ENCODE assay signal across 22 cellular contexts in the genomic region with DNA sequence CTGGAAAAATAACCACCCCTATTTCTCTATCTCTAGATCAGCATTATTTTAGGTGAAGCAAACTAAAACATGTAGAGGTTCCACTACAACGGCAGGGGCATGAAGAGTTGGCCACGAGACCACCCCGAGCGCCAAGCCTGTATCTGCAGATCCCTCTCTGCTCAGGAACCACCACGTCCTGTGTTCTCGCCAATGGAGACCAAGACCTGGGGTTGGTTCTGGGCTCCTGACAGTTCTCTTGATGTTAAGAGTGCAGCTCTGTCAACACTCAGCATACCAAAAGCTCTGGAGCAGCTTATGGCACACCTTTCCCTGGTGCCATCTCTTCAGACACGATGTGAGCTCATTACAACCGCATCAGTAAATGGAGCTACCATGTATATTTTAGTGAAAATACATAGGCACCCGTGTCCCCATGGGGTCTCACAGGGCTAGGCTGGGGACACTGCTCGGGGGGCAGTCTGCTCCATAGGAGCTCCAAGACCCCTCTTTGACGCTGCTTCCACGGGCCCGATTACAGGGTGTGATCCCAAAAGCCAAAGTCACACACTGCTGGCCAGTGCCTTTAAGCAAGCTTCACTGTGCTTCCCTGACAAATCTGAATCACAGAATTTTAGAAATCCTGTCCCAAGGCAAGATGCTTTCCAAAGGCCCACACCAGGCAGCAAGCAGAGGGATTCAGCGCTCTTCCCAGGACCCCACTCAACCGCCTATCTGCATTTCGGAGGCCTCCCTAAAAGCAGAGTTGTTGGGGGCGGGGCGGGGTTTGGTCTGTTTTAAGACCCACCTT.
A peak's percentile ranks its signal among the peaks of the same experiment; 100 is the strongest.
DNase-seq lines count a peak whose midpoint lies in the region; ATAC-seq, FAIRE-seq and TF ChIP-seq lines count a peak whose summit lies in the region.
"Had no signal": no experiment of that assay in that cellular context is flagged by ENCODE, and none has a peak within 500 bp of the region (broad histone marks: within the 10 kb centered on the region; RNA-seq: fewer than 3 reads in every experiment).

No MANE protein-coding gene starts in this region.

- H3K4me3 ChIP-seq in CD8-positive, alpha-beta T cell (ENCODE audit: low read depth, low read length), result no peak overlapping the region
- H3K4me3 ChIP-seq in K562 (no peak overlapping the region), neuronal stem cell (ENCODE audit: low read length in 2 of 2) (no peak overlapping the region), HAP-1 (no peak overlapping the region)
- H3K4me3 ChIP-seq: GM23248, left lung, vagina had no signal

- POLR2A ChIA-PET in CD8-positive, alpha-beta T cell (lab: Charles Lee), result interaction anchor here (0.8 to 2.0 kb wide), 3 partner anchors 11 to 69 kb away, joined by 3 to 4 read pairs (median 3); no protein-coding TSS in a partner anchor
- POLR2A ChIA-PET in K562 (lab: Yijun Ruan, JAX), result interaction anchor here (0.6 to 1.2 kb wide), 6 partner anchors 9 to 329 kb away, joined by 3 to 8 read pairs (median 4); no protein-coding TSS in a partner anchor

- no peaks in the 10 kb centered on the region for H3K79me2 ChIP-seq in K562 (ENCODE audit: control insufficient read depth, insufficient read depth, low read length)

- H3K4me1 ChIP-seq in CD8-positive, alpha-beta T cell (ENCODE audit: insufficient read depth, low read length), result peaks cover 12% of the 10 kb centered on the region
- H3K4me1 ChIP-seq in K562 (replicated peaks in 1 of 2; ENCODE audit: control insufficient read depth in 2 of 2, insufficient read depth in 2 of 2, low read length in 2 of 2) (no peaks in the 10 kb centered on the region), neuronal stem cell (ENCODE audit: control insufficient read depth in 2 of 2, insufficient read depth in 1 of 2, low read depth in 1 of 2, low read length in 2 of 2) (peaks cover 15 to 21% of the 10 kb centered on the region in 2 donors), HAP-1 (peaks cover 15% of the 10 kb centered on the region)

- no peak for ATAC-seq in CD8-positive, alpha-beta T cell
- no peak for ATAC-seq in K562
- ATAC-seq: left lung, right cardiac atrium, Right ventricle myocardium inferior had no signal

- no peak overlapping the region for H3K14ac ChIP-seq in neuronal stem cell (ENCODE audit: low read length)

- H3K27me3 Mint-ChIP-seq in activated T-cell treated with anti-CD3 and anti-CD28 coated beads, Interleukin-2, amount 50 U/mL, for 24 hours, result no peaks in the 10 kb centered on the region
- H3K27me3 Mint-ChIP-seq in CD8-positive, alpha-beta T cell (ENCODE audit: low read depth), result no peaks in the 10 kb centered on the region
- H3K27me3 Mint-ChIP-seq: activated CD4-positive, alpha-beta T cell treated with anti-CD3 and anti-CD28 coated beads, Interleukin-2, amount 10 ng/mL, durations not matched to agents 7 days and 5 days; activated naive CD8-positive, alpha-beta T cell treated with anti-CD3 and anti-CD28 coated beads for 36 hours had no signal

- no peak overlapping the region for H2BK15ac ChIP-seq in neuronal stem cell (ENCODE audit: low read length)

- H3K4me1 Mint-ChIP-seq in activated T-cell treated with anti-CD3 and anti-CD28 coated beads, Interleukin-2, amount 50 U/mL, for 24 hours (ENCODE audit: low read depth), result peaks cover 20% of the 10 kb centered on the region
- H3K4me1 Mint-ChIP-seq in CD8-positive, alpha-beta T cell (ENCODE audit: low read depth), result peaks cover 24% of the 10 kb centered on the region

- H2AFZ ChIP-seq in K562 (ENCODE audit: low read depth, low read length) (no peak overlapping the region), neuronal stem cell (ENCODE audit: low read length) (no peak overlapping the region)
- H2AFZ ChIP-seq: GM23248 had no signal

- H3K9ac ChIP-seq in K562 (ENCODE audit: insufficient read depth in 1 of 2, low read depth in 2 of 2, low read length in 2 of 2) (no peak overlapping the region), neuronal stem cell (ENCODE audit: low read depth, low read length, poor library complexity) (no peak overlapping the region)
- H3K9ac ChIP-seq: GM23248 had no signal

- no peaks in the 10 kb centered on the region for H3K9me3 ChIP-seq in CD8-positive, alpha-beta T cell (ENCODE audit: low read length)
- H3K9me3 ChIP-seq in K562 (replicated peaks; ENCODE audit: control insufficient read depth, insufficient read depth, low read depth, low read length) (no peaks in the 10 kb centered on the region), neuronal stem cell (replicated peaks in 1 of 2; ENCODE audit: control insufficient read depth in 2 of 2, insufficient read depth in 1 of 2, low read depth in 1 of 2, low read length in 2 of 2) (peaks cover 0 to 3% of the 10 kb centered on the region in 2 donors), HAP-1 (no peaks in the 10 kb centered on the region)
- H3K9me3 ChIP-seq: left lung, vagina had no signal

- no peak overlapping the region for H3K27ac ChIP-seq in CD8-positive, alpha-beta T cell (ENCODE audit: low read depth, low read length)
- H3K27ac ChIP-seq in K562 (ENCODE audit: extremely low read depth, low read depth, low read length) (no peak overlapping the region), neuronal stem cell (replicated peaks; ENCODE audit: low read length) (no peak overlapping the region)
- H3K27ac ChIP-seq: GM23248, vagina had no signal

- no peak overlapping the region for H4K8ac ChIP-seq in neuronal stem cell (ENCODE audit: low read depth, low read length)

- H3K79me1 ChIP-seq in neuronal stem cell (ENCODE audit: low read depth, low read length), result no peaks in the 10 kb centered on the region

- no peak for TF ChIP-seq POLR2A in K562 (conservative IDR thresholded peaks at IDR 0.05)

- H3K36me3 ChIP-seq in CD8-positive, alpha-beta T cell (ENCODE audit: insufficient read depth, low read length), result peaks cover 47% of the 10 kb centered on the region
- H3K36me3 ChIP-seq in K562 (ENCODE audit: control insufficient read depth, insufficient read depth, low read length) (peaks cover 71% of the 10 kb centered on the region; the same call in 2 of the 3 replicates), neuronal stem cell (replicated peaks in 1 of 2; ENCODE audit: control insufficient read depth in 2 of 2, insufficient read depth in 2 of 2, low read length in 2 of 2) (peaks cover 36 to 91% of the 10 kb centered on the region in 2 donors), HAP-1 (replicated peaks) (peaks cover 29% of the 10 kb centered on the region)

- CTCF ChIA-PET in CD8-positive, alpha-beta T cell (lab: Charles Lee), result interaction anchor here (0.6 to 3.2 kb wide), 7 partner anchors 12 to 327 kb away, joined by 3 to 13 read pairs (median 4); no protein-coding TSS in a partner anchor
- CTCF ChIA-PET in K562 (lab: Yijun Ruan, JAX; ENCODE audit: low intra/inter-chr PET ratio), result interaction anchor here (0.6 kb wide), 1 partner anchor 68 kb away, joined by 3 read pairs; no protein-coding TSS in a partner anchor

- H2AK5ac ChIP-seq in neuronal stem cell (ENCODE audit: low read depth, low read length), result no peak overlapping the region

- no peak for TF ChIP-seq CTCF in CD8-positive, alpha-beta T cell (IDR thresholded peaks at IDR 0.05)
- TF ChIP-seq CTCF in K562 (IDR thresholded peaks at IDR 0.05 in 2 of 3, conservative IDR thresholded peaks at IDR 0.05 in 1 of 3; ENCODE audit: insufficient read depth in 2 of 3, low read depth in 1 of 3, low read length in 3 of 3), result no peak

- H4K91ac ChIP-seq in neuronal stem cell (ENCODE audit: low read depth, low read length, poor library complexity), result no peak overlapping the region

- H3K4me2 ChIP-seq in K562 (ENCODE audit: insufficient read depth, low read length) (no peak overlapping the region), neuronal stem cell (ENCODE audit: insufficient read depth, low read length, poor library complexity, severe bottlenecking) (no peak overlapping the region)

- H3K36me3 Mint-ChIP-seq in activated T-cell treated with anti-CD3 and anti-CD28 coated beads, Interleukin-2, amount 50 U/mL, for 24 hours (ENCODE audit: low read depth), result peaks cover 99% of the 10 kb centered on the region
- H3K36me3 Mint-ChIP-seq in CD8-positive, alpha-beta T cell, result peaks cover 91% of the 10 kb centered on the region

- no peak for TF ChIP-seq RAD21 in K562 (CRISPR knock-in tag; conservative IDR thresholded peaks at IDR 0.05 in 1 of 2, IDR thresholded peaks at IDR 0.05 in 1 of 2)

- DNase-seq in activated T-cell treated with anti-CD3 and anti-CD28 coated beads, Interleukin-2, amount 50 U/mL, for 24 hours, result no peak
- DNase-seq in activated T-cell treated with anti-CD3 and anti-CD28 coated beads for 4 hours (no peak), K562 (ENCODE audit: extremely low read depth in 1 of 4, low spot score in 3 of 4) (no peak), neuronal stem cell (ENCODE audit: low spot score) (no peak), RCC 7860 (ENCODE audit: low spot score) (no peak), T-helper 9 cell (no peak), HAP-1 (ENCODE audit: low spot score in 2 of 2) (no peak)
- no peak for DNase-seq in CD8-positive, alpha-beta T cell
- DNase-seq: activated CD4-positive, alpha-beta T cell treated with anti-CD3 and anti-CD28 coated beads, Interleukin-2, amount 10 ng/mL, durations not matched to agents 7 days and 5 days; activated naive CD8-positive, alpha-beta T cell treated with anti-CD3 and anti-CD28 coated beads for 36 hours; cortex of kidney; GM23248; left lung; MM.1S; NCI-H1436; NCI-H526; right cardiac atrium; SW 1271 had no signal

- no peak overlapping the region for H3K4ac ChIP-seq in neuronal stem cell (ENCODE audit: low read length)

- H4K20me1 ChIP-seq in K562 (replicated peaks; ENCODE audit: control insufficient read depth, insufficient read depth, low read length), result no peaks in the 10 kb centered on the region

- no peak overlapping the region for H3K4me3 Mint-ChIP-seq in activated T-cell treated with anti-CD3 and anti-CD28 coated beads, Interleukin-2, amount 50 U/mL, for 24 hours
- no peak overlapping the region for H3K4me3 Mint-ChIP-seq in CD8-positive, alpha-beta T cell
- H3K4me3 Mint-ChIP-seq: activated CD4-positive, alpha-beta T cell treated with anti-CD3 and anti-CD28 coated beads, Interleukin-2, amount 10 ng/mL, durations not matched to agents 7 days and 5 days; activated naive CD8-positive, alpha-beta T cell treated with anti-CD3 and anti-CD28 coated beads for 36 hours had no signal

- H2BK120ac ChIP-seq in neuronal stem cell (ENCODE audit: low read depth, low read length), result no peak overlapping the region

- in situ Hi-C loops in K562 (cut with MboI), result no loop called here
- in situ Hi-C loops in HAP-1 (cut with MboI; ENCODE audit: low sequenced_read_pairs), result no loop called here

- H3K18ac ChIP-seq in neuronal stem cell (ENCODE audit: low read length), result peak overlapping the region; percentile 18

- H3K27me3 ChIP-seq in CD8-positive, alpha-beta T cell (ENCODE audit: insufficient read depth, low read length), result no peaks in the 10 kb centered on the region
- H3K27me3 ChIP-seq in K562 (ENCODE audit: control insufficient read depth in 2 of 2, insufficient read depth in 2 of 2, low read length in 2 of 2) (no peaks in the 10 kb centered on the region), neuronal stem cell (ENCODE audit: control insufficient read depth in 3 of 3, insufficient read depth in 3 of 3, low read depth in 1 of 3, low read length in 3 of 3) (no peaks in the 10 kb centered on the region), HAP-1 (ENCODE audit: low read depth) (no peaks in the 10 kb centered on the region)
- H3K27me3 ChIP-seq: left lung, vagina had no signal

- no peaks in the 10 kb centered on the region for H3K9me1 ChIP-seq in K562 (ENCODE audit: control insufficient read depth, insufficient read depth, low read length)

- no peak for FAIRE-seq in K562 (lab: Jason Lieb, UNC)
- FAIRE-seq in RCC 7860 (lab: Jason Lieb, UNC), result no peak
- FAIRE-seq: A204.1, TTC549 had no signal

- no peak overlapping the region for H3K23ac ChIP-seq in neuronal stem cell (ENCODE audit: low read depth, low read length, poor library complexity)

- H3K9me3 Mint-ChIP-seq in activated T-cell treated with anti-CD3 and anti-CD28 coated beads, Interleukin-2, amount 50 U/mL, for 24 hours, result no peaks in the 10 kb centered on the region
- H3K9me3 Mint-ChIP-seq in CD8-positive, alpha-beta T cell, result no peaks in the 10 kb centered on the region
- H3K9me3 Mint-ChIP-seq: activated CD4-positive, alpha-beta T cell treated with anti-CD3 and anti-CD28 coated beads, Interleukin-2, amount 10 ng/mL, durations not matched to agents 7 days and 5 days; activated naive CD8-positive, alpha-beta T cell treated with anti-CD3 and anti-CD28 coated beads for 36 hours had no signal

- H2BK12ac ChIP-seq in neuronal stem cell (ENCODE audit: low read length), result no peak overlapping the region

- peak overlapping the region; percentile 81 for H3K27ac Mint-ChIP-seq in activated T-cell treated with anti-CD3 and anti-CD28 coated beads, Interleukin-2, amount 50 U/mL, for 24 hours
- H3K27ac Mint-ChIP-seq in CD8-positive, alpha-beta T cell, result peak overlapping the region; percentile 65

- 95% methylated on average over 18 of the region's 18 CpGs for WGBS in K562 (ENCODE audit: insufficient coverage, low coverage, missing lambda C conversion rate)
- WGBS in neuronal stem cell (ENCODE audit: extremely low coverage in 2 of 2, insufficient read length in 2 of 2, insufficient replicate concordance in 1 of 2), 2 donors, result no CpG with 5 or more reads among the region's 18 CpGs

- peak overlapping the region; percentile 25 for H2BK5ac ChIP-seq in neuronal stem cell (ENCODE audit: low read length)

- no TSS peak for BruUV-seq in K562 (replicated peaks; lab: Mats Ljungman, UMichigan)

- intact Hi-C loops in CD8-positive, alpha-beta T cell (cut with DNase I, micrococcal nuclease), result no loop called here
- intact Hi-C loops in K562 (cut with micrococcal nuclease), result no loop called here

- no peak for TF ChIP-seq EP300 in K562 (IDR thresholded peaks at IDR 0.05; ENCODE audit: low read length)
